Comparison of ENCODE assay signal across 8 cellular contexts in genomic region chr4:176319704-176320339, GRCh38. TPM values are rescaled to one million over a fixed set of nuclear protein-coding genes. Genes with fewer than 3 reads are reported as not detected.
DNase-seq lines count a peak whose midpoint lies in the region; ATAC-seq and TF ChIP-seq lines count a peak whose summit lies in the region.

Gene SPCS3, plus strand, starts transcription at chr4:176319966. Its CDS starts 111 bp downstream, at chr4:176320077.

- peak; percentile 97 for DNase-seq in GM13977 (ENCODE audit: low spot score)
- peak; percentile 81 for DNase-seq in NCI-H1694 (lab: John Stamatoyannopoulos, UW)
- peak; percentile 94 for DNase-seq in amniotic stem cell (lab: John Stamatoyannopoulos, UW)
- DNase-seq in left cardiac atrium = peak; percentile 96
- DNase-seq in progenitor cell of endocrine pancreas (ENCODE audit: low spot score, unreplicated experiment) = peak; percentile 89
- peak; percentile 97 for DNase-seq in ureter (ENCODE audit: low spot score)

- H3K36me3 Mint-ChIP-seq in T-helper 1 cell treated with Interleukin-12 subunit alpha and Interleukin-12 subunit beta and Interleukin-4 antibody, amounts not matched to agents 30 μg/mL and 1 μg/mL, for 36 hours (ENCODE audit: low read depth) = peaks cover 20% of the 10 kb centered on the region
- H3K36me3 Mint-ChIP-seq in progenitor cell of endocrine pancreas (ENCODE audit: insufficient read depth) = peaks cover 3% of the 10 kb centered on the region

- H3K27me3 Mint-ChIP-seq in T-helper 1 cell treated with Interleukin-12 subunit alpha and Interleukin-12 subunit beta and Interleukin-4 antibody, amounts not matched to agents 30 μg/mL and 1 μg/mL, for 36 hours (ENCODE audit: low read depth) = peaks cover 3% of the 10 kb centered on the region
- no peaks in the 10 kb centered on the region for H3K27me3 Mint-ChIP-seq in progenitor cell of endocrine pancreas

- in situ Hi-C loops in GM13977 (cut with MboI; ENCODE audit: low pct_unique_long_range_greater_than_20kb, low sequenced_read_pairs, unreplicated experiment) = no loop called here

- H3K27ac Mint-ChIP-seq in T-helper 1 cell treated with Interleukin-12 subunit alpha and Interleukin-12 subunit beta and Interleukin-4 antibody, amounts not matched to agents 30 μg/mL and 1 μg/mL, for 36 hours = peak within 1 kb of the TSS; percentile 91
- peak within 1 kb of the TSS; percentile 96 for H3K27ac Mint-ChIP-seq in progenitor cell of endocrine pancreas

- intact Hi-C loops in left cardiac atrium (cut with DNase I) = loop anchor here in 1 of 2 donors (10.0 kb wide), 1 partner anchor 85 kb away; no protein-coding TSS in a partner anchor

- ATAC-seq in HG02884 (IDR thresholded peaks at IDR 0.05; ENCODE audit: unreplicated experiment) (peak; percentile 87), left cardiac atrium (peak; percentile 98 to 99)

- TF ChIP-seq CTCF in GM13977 (IDR thresholded peaks at IDR 0.05; ENCODE audit: extremely low read depth, insufficient read depth, missing control alignments) (no peak), progenitor cell of endocrine pancreas (IDR thresholded peaks at IDR 0.05; ENCODE audit: unreplicated experiment) (no peak)

- peaks cover 29% of the 10 kb centered on the region for H3K4me1 Mint-ChIP-seq in T-helper 1 cell treated with Interleukin-12 subunit alpha and Interleukin-12 subunit beta and Interleukin-4 antibody, amounts not matched to agents 30 μg/mL and 1 μg/mL, for 36 hours (ENCODE audit: low read depth)
- peaks cover 42% of the 10 kb centered on the region for H3K4me1 Mint-ChIP-seq in progenitor cell of endocrine pancreas (ENCODE audit: low read depth)

- no peaks in the 10 kb centered on the region for H3K9me3 Mint-ChIP-seq in T-helper 1 cell treated with Interleukin-12 subunit alpha and Interleukin-12 subunit beta and Interleukin-4 antibody, amounts not matched to agents 30 μg/mL and 1 μg/mL, for 36 hours
- no peaks in the 10 kb centered on the region for H3K9me3 Mint-ChIP-seq in progenitor cell of endocrine pancreas (ENCODE audit: low read depth)

- peak within 1 kb of the TSS; percentile 88 for H3K4me3 Mint-ChIP-seq in T-helper 1 cell treated with Interleukin-12 subunit alpha and Interleukin-12 subunit beta and Interleukin-4 antibody, amounts not matched to agents 30 μg/mL and 1 μg/mL, for 36 hours
- H3K4me3 Mint-ChIP-seq in progenitor cell of endocrine pancreas (ENCODE audit: low read depth) = peak within 1 kb of the TSS; percentile 92

RNA-seq across cellular contexts. Expression of gene SPCS3, which starts in this region (rescaled TPM):
- total RNA-seq in left cardiac atrium = 100 to 1,000 TPM in 1 of 2 donors, 10 to 100 TPM in 1; 92.8 to 130 TPM
- total RNA-seq in progenitor cell of endocrine pancreas = 118 and 123 TPM in 2 replicates
- total RNA-seq in ureter = 122 TPM

Comparison
In these comparisons a context has a peak if more than half of its experiments do, and no peak if none do; other contexts are left out.
1. Peak in every context shown above with its lines: DNase-seq and ATAC-seq.